Comparison of ENCODE assay signal across 8 cellular contexts in genomic region chr2:94986392-94986963, GRCh38.
DNase-seq lines count a peak whose midpoint lies in the region; ATAC-seq and TF ChIP-seq lines count a peak whose summit lies in the region.

No MANE protein-coding gene starts in this region.

- ATAC-seq in HG02763 (IDR thresholded peaks at IDR 0.05; ENCODE audit: unreplicated experiment) (peak; percentile 72), HG03025 (IDR thresholded peaks at IDR 0.05; ENCODE audit: low FRiP score, unreplicated experiment) (no peak)

- DNase-seq in ACHN (peak; percentile 80), GM12865 (ENCODE audit: low read depth) (peak; percentile 63), NCI-H2107 treated with DMSO at 0.1 percent for 48 hours (lab: John Stamatoyannopoulos, UW; ENCODE audit: unreplicated experiment) (peak; percentile 17), fibroblast of pulmonary artery (ENCODE audit: low read depth) (peak; percentile 73), non-pigmented ciliary epithelial cell (ENCODE audit: low read depth) (peak; percentile 43)
- peak; percentile 35 for DNase-seq in activated CD4-positive, alpha-beta T cell treated with anti-CD3 and anti-CD28 coated beads, Interleukin-2, amount 50 U/mL, for 1 hour

- TF ChIP-seq CTCF in GM12865 (IDR thresholded peaks at IDR 0.05; ENCODE audit: insufficient read depth, low read depth, low read length, missing control alignments) (peak; percentile 70), fibroblast of pulmonary artery (IDR thresholded peaks at IDR 0.05; ENCODE audit: low read length, missing control alignments) (peak; percentile 81)

- in situ Hi-C loops in ACHN (cut with HindIII; ENCODE audit: low pct_ligation_motif_present, low pct_unique_long_range_greater_than_20kb, low sequenced_read_pairs) = no loop called here

- no peak overlapping the region for H3K4me3 ChIP-seq in GM12865 (ENCODE audit: low read depth, low read length)
- no peak overlapping the region for H3K4me3 ChIP-seq in fibroblast of pulmonary artery (replicated peaks; ENCODE audit: low read depth, low read length)

Comparison
In these comparisons a context has a peak if more than half of its experiments do, and no peak if none do; other contexts are left out.
1. DNase-seq: peak in every context shown above with its lines; median percentile 80 in ACHN; 73 in fibroblast of pulmonary artery; 63 in GM12865; 43 in non-pigmented ciliary epithelial cell; 35 in activated CD4-positive, alpha-beta T cell treated with anti-CD3 and anti-CD28 coated beads, Interleukin-2, amount 50 U/mL, for 1 hour; 17 in NCI-H2107 treated with DMSO at 0.1 percent for 48 hours.